19 cellular contexts compared by ENCODE assay signal in the genomic region with DNA sequence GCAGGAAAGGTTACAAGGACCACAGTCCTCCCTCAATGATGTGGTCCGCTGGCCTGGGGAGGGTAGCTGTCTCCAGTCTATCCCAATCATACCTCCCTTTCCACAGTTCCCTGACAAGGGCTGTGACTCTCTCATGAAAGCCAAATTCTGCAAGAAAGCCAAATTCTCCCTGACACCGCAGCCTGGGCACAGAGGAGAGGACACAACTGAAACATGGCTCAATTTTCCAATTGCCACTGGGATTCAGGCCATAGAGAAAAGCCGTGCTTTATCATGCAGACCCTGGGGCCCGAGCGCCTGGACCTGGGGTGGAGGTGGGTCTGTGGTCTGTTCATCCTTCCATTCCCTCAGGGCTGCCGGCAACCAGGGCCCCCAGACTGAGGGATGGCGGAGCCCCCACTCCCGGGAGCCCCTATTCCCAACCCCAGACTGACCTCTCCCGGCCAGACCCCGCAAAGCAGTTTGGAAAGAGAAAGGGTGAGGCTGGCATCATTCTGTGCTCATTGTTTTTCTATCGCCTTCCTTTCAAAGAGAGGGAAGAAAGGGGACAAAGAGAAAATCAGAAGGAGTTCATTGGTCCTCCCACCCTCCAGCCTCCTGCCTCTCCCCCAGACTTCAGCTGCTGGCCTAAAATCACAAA.
DNase-seq lines count a peak whose midpoint lies in the region; ATAC-seq, FAIRE-seq and TF ChIP-seq lines count a peak whose summit lies in the region.
"Had no signal": no experiment of that assay in that cellular context is flagged by ENCODE, and none has a peak within 500 bp of the region (broad histone marks: within the 10 kb centered on the region; RNA-seq: fewer than 3 reads in every experiment).

No MANE protein-coding gene starts in this region.

- H3K18ac ChIP-seq in mesendoderm (ENCODE audit: low read length), result no peak overlapping the region

- no peak overlapping the region for H3K4ac ChIP-seq in mesendoderm (ENCODE audit: low read depth, low read length)

- no peak overlapping the region for H3K56ac ChIP-seq in mesendoderm (ENCODE audit: low read length)

- no peak overlapping the region for H4K5ac ChIP-seq in mesendoderm (ENCODE audit: low read length)

- H3K79me1 ChIP-seq in mesendoderm (ENCODE audit: low read length), result no peaks in the 10 kb centered on the region

- no peak overlapping the region for H3K4me2 ChIP-seq in mesendoderm (ENCODE audit: low read length)

- no peaks in the 10 kb centered on the region for H3K36me3 ChIP-seq in cardiac muscle cell
- H3K36me3 ChIP-seq in bronchial epithelial cell (ENCODE audit: control insufficient read depth, insufficient read depth, low read length), result no peaks in the 10 kb centered on the region
- no peaks in the 10 kb centered on the region for H3K36me3 ChIP-seq in mesendoderm (ENCODE audit: control insufficient read depth, insufficient read depth, low read length)
- no peaks in the 10 kb centered on the region for H3K36me3 ChIP-seq in upper lobe of right lung
- no peaks in the 10 kb centered on the region for H3K36me3 ChIP-seq in left lung
- H3K36me3 ChIP-seq: HAP-1, heart right ventricle, vagina had no signal

- no peak overlapping the region for H2AK5ac ChIP-seq in mesendoderm (ENCODE audit: low read length)

- no peak for ATAC-seq in Right ventricle myocardium inferior
- ATAC-seq in upper lobe of right lung, result no peak
- no peak for ATAC-seq in left lung
- ATAC-seq: heart right ventricle; naive thymus-derived CD8-positive, alpha-beta T cell had no signal

- H2BK120ac ChIP-seq in mesendoderm (ENCODE audit: low read depth, low read length), result no peak overlapping the region

- no peaks in the 10 kb centered on the region for H3K79me2 ChIP-seq in mesendoderm (ENCODE audit: control insufficient read depth, insufficient read depth, low read length)

- TF ChIP-seq CTCF in cardiac muscle cell (IDR thresholded peaks at IDR 0.05; ENCODE audit: low read depth, low read length) (peak; percentile 3), bronchial epithelial cell (IDR thresholded peaks at IDR 0.05; ENCODE audit: insufficient read depth, low read length, severe bottlenecking) (no peak), upper lobe of right lung (IDR thresholded peaks at IDR 0.05) (no peak), left lung (IDR thresholded peaks at IDR 0.05) (no peak)

- DNase-seq in cardiac muscle cell (ENCODE audit: low read depth in 1 of 2, low spot score in 1 of 2), result no peak
- DNase-seq in Right ventricle myocardium inferior (ENCODE audit: missing footprints), result no peak
- DNase-seq in bronchial epithelial cell (ENCODE audit: low read depth), result no peak
- DNase-seq in mesendoderm, result peak; percentile 23
- DNase-seq in upper lobe of right lung, result peak; percentile 34
- no peak for DNase-seq in occipital lobe (lab: John Stamatoyannopoulos, UW)
- no peak for DNase-seq in left lung
- no peak for DNase-seq in effector CD4-positive, alpha-beta T cell
- DNase-seq: activated naive CD4-positive, alpha-beta T cell treated with Interleukin-2 at 50 U/mL for 16 hours; heart right ventricle; mammary epithelial cell; MM.1S; naive thymus-derived CD8-positive, alpha-beta T cell; NCI-H1694 treated with DMSO at 0.1 percent for 48 hours; NCI-H446 had no signal

- H2BK5ac ChIP-seq in mesendoderm (ENCODE audit: low read length), result no peak overlapping the region

- H3K27ac ChIP-seq in cardiac muscle cell (no peak overlapping the region), mesendoderm (ENCODE audit: low read depth, low read length) (no peak overlapping the region), upper lobe of right lung (no peak overlapping the region), left lung (no peak overlapping the region)
- H3K27ac ChIP-seq: heart right ventricle, vagina had no signal

- intact Hi-C loops in Right ventricle myocardium inferior (cut with DNase I) (no loop called here), upper lobe of right lung (cut with DNase I) (no loop called here), left lung (cut with DNase I) (no loop called here)

- H3K23ac ChIP-seq in mesendoderm (ENCODE audit: low read length), result no peak overlapping the region

- H3K9ac ChIP-seq in mesendoderm (ENCODE audit: low read length), result no peak overlapping the region

- WGBS in mesendoderm (ENCODE audit: extremely low coverage, insufficient coverage, low lambda C conversion rate), result no CpG with 5 or more reads among the region's 11 CpGs

- peak; percentile 60 for FAIRE-seq in bronchial epithelial cell (lab: Jason Lieb, UNC)
- FAIRE-seq: endometrium, islet of Langerhans had no signal

- H3K4me1 ChIP-seq in cardiac muscle cell (ENCODE audit: low read depth) (no peaks in the 10 kb centered on the region), mesendoderm (ENCODE audit: control insufficient read depth, low read depth, low read length) (peaks cover 4% of the 10 kb centered on the region), upper lobe of right lung (no peaks in the 10 kb centered on the region), left lung (no peaks in the 10 kb centered on the region)
- H3K4me1 ChIP-seq: HAP-1, heart right ventricle, vagina had no signal

- no peak overlapping the region for H2BK15ac ChIP-seq in mesendoderm (replicated peaks; ENCODE audit: low read depth)

- no peak overlapping the region for H4K8ac ChIP-seq in mesendoderm (ENCODE audit: low read depth, low read length)

- H3K9me3 ChIP-seq in cardiac muscle cell (ENCODE audit: low read depth) (no peaks in the 10 kb centered on the region), upper lobe of right lung (no peaks in the 10 kb centered on the region), left lung (peaks cover 0 to 7% of the 10 kb centered on the region in 2 donors)
- H3K9me3 ChIP-seq: HAP-1, vagina had no signal

- H3K27me3 ChIP-seq in cardiac muscle cell (no peaks in the 10 kb centered on the region), bronchial epithelial cell (ENCODE audit: control insufficient read depth, insufficient read depth, low read length) (no peaks in the 10 kb centered on the region), mesendoderm (ENCODE audit: insufficient read depth, low read length, poor library complexity) (no peaks in the 10 kb centered on the region), upper lobe of right lung (peaks cover 12% of the 10 kb centered on the region), left lung (peaks cover 7 to 78% of the 10 kb centered on the region in 2 donors)
- H3K27me3 ChIP-seq: vagina had no signal

- H3K4me3 ChIP-seq in cardiac muscle cell (no peak overlapping the region), bronchial epithelial cell (ENCODE audit: low read depth, low read length) (no peak overlapping the region), mesendoderm (ENCODE audit: low read length) (no peak overlapping the region), upper lobe of right lung (no peak overlapping the region), left lung (no peak overlapping the region)
- H3K4me3 ChIP-seq: HAP-1, heart right ventricle, vagina had no signal

Comparison
In these comparisons a context has a peak if more than half of its experiments do, and no peak if none do; other contexts are left out.
1. DNase-seq: peak in mesendoderm (single experiment) and upper lobe of right lung (single experiment); none in cardiac muscle cell (0 of 2), Right ventricle myocardium inferior (single experiment), bronchial epithelial cell (single experiment), occipital lobe (single experiment), left lung (0 of 2) and effector CD4-positive, alpha-beta T cell (single experiment).